12 cellular contexts compared by ENCODE assay signal in genomic region chr18:10270160-10270571, GRCh38.
A peak's percentile ranks its signal among the peaks of the same experiment; 100 is the strongest.
DNase-seq lines count a peak whose midpoint lies in the region; ATAC-seq, FAIRE-seq and TF ChIP-seq lines count a peak whose summit lies in the region.
"Had no signal": no experiment of that assay in that cellular context is flagged by ENCODE, and none has a peak within 500 bp of the region (broad histone marks: within the 10 kb centered on the region; RNA-seq: fewer than 3 reads in every experiment).

No MANE protein-coding gene starts in this region.

- no peak for TF ChIP-seq POLR2A in endothelial cell of umbilical vein (IDR thresholded peaks at IDR 0.05; ENCODE audit: low read depth, low read length)
- TF ChIP-seq POLR2A in gastrocnemius medialis (IDR thresholded peaks at IDR 0.05) = no peak
- no peak for TF ChIP-seq POLR2A in sigmoid colon (IDR thresholded peaks at IDR 0.05)

- H3K9ac ChIP-seq in endothelial cell of umbilical vein (replicated peaks; ENCODE audit: extremely low read depth, insufficient read depth, low read length) = peak overlapping the region; percentile 12

- H3K27ac ChIP-seq in endothelial cell of umbilical vein (ENCODE audit: insufficient read depth, low read depth, low read length) (peak overlapping the region; percentile 94), gastrocnemius medialis (peak overlapping the region in 2 of 4 donors; percentile 21 to 28), sigmoid colon (peak overlapping the region in 1 of 4 donors; percentile 19)
- H3K27ac ChIP-seq: epithelial cell of prostate had no signal

- DNase-seq in NCI-H146 (lab: John Stamatoyannopoulos, UW) = peak; percentile 74
- peak; percentile 99 for DNase-seq in endothelial cell of umbilical vein (ENCODE audit: low read depth, low spot score)
- DNase-seq in left lobe of liver (ENCODE audit: low spot score) = no peak
- no peak for DNase-seq in gastrocnemius medialis
- DNase-seq in sigmoid colon = no peak
- DNase-seq: activated CD8-positive, alpha-beta T cell treated with anti-CD3 and anti-CD28 coated beads for 36 hours; T-helper 1 cell had no signal

- H3K27me3 ChIP-seq in endothelial cell of umbilical vein (ENCODE audit: control insufficient read depth in 2 of 2, insufficient read depth in 2 of 2, low read length in 2 of 2) (no peaks in the 10 kb centered on the region), gastrocnemius medialis (no peaks in the 10 kb centered on the region), sigmoid colon (no peaks in the 10 kb centered on the region)

- peak; percentile 74 for ATAC-seq in left lobe of liver
- ATAC-seq in gastrocnemius medialis = peak; percentile 54 to 65
- no peak for ATAC-seq in HG02588 (IDR thresholded peaks at IDR 0.05; ENCODE audit: unreplicated experiment)
- ATAC-seq in GM21390 (IDR thresholded peaks at IDR 0.05; ENCODE audit: unreplicated experiment) = no peak
- no peak for ATAC-seq in HG03442 (IDR thresholded peaks at IDR 0.05; ENCODE audit: unreplicated experiment)
- ATAC-seq: activated CD8-positive, alpha-beta T cell treated with anti-CD3 and anti-CD28 coated beads for 36 hours; activated naive CD4-positive, alpha-beta T cell treated with anti-CD3 and anti-CD28 coated beads, Interleukin-2, amount 50 U/mL, for 72 hours had no signal

- CTCF ChIA-PET in endothelial cell of umbilical vein (lab: Charles Lee) = interaction anchor here (0.8 to 3.0 kb wide), 13 partner anchors 13 to 298 kb away, joined by 3 to 14 read pairs (median 5); no protein-coding TSS in a partner anchor

- in situ Hi-C loops in gastrocnemius medialis (cut with MboI; ENCODE audit: low sequenced_read_pairs in 4 of 4) = loop anchor here in 1 of 4 donors (25.0 kb wide), 1 partner anchor 108 kb away; no protein-coding TSS in a partner anchor

- dilution Hi-C loops in endothelial cell of umbilical vein (cut with MboI; ENCODE audit: extremely low pct_ligation_motif_present, low sequenced_read_pairs) = no loop called here

- H4K20me1 ChIP-seq in endothelial cell of umbilical vein (replicated peaks; ENCODE audit: control insufficient read depth, extremely low read depth, insufficient read depth, low read length) = no peaks in the 10 kb centered on the region

- no peaks in the 10 kb centered on the region for H3K36me3 ChIP-seq in endothelial cell of umbilical vein (ENCODE audit: control insufficient read depth in 2 of 2, extremely low read depth in 1 of 2, insufficient read depth in 2 of 2, low read length in 2 of 2)
- no peaks in the 10 kb centered on the region for H3K36me3 ChIP-seq in gastrocnemius medialis
- no peaks in the 10 kb centered on the region for H3K36me3 ChIP-seq in sigmoid colon

- no peak overlapping the region for H3K4me3 ChIP-seq in endothelial cell of umbilical vein (replicated peaks in 1 of 3; ENCODE audit: insufficient read depth in 1 of 3, low read depth in 1 of 3, low read length in 3 of 3)
- H3K4me3 ChIP-seq in gastrocnemius medialis = no peak overlapping the region
- no peak overlapping the region for H3K4me3 ChIP-seq in sigmoid colon

- H3K4me1 ChIP-seq in endothelial cell of umbilical vein (ENCODE audit: control insufficient read depth, extremely low read depth, insufficient read depth, low read length) = peaks cover 27% of the 10 kb centered on the region
- H3K4me1 ChIP-seq in gastrocnemius medialis = no peaks in the 10 kb centered on the region
- H3K4me1 ChIP-seq in sigmoid colon = peaks cover 0 to 21% (median 18%) of the 10 kb centered on the region in 4 donors

- H3K9me1 ChIP-seq in endothelial cell of umbilical vein (replicated peaks; ENCODE audit: control insufficient read depth, extremely low read depth, insufficient read depth, low read length) = no peaks in the 10 kb centered on the region

- POLR2A ChIA-PET in endothelial cell of umbilical vein (lab: Charles Lee) = interaction anchor here (1.1 to 2.6 kb wide), 3 partner anchors 20 to 101 kb away, joined by 3 to 7 read pairs (median 5); no protein-coding TSS in a partner anchor

- peak overlapping the region; percentile 58 for H2AFZ ChIP-seq in endothelial cell of umbilical vein (ENCODE audit: low read depth, low read length)

- H3K9me3 ChIP-seq in endothelial cell of umbilical vein (replicated peaks; ENCODE audit: control insufficient read depth, insufficient read depth, low read length) (no peaks in the 10 kb centered on the region), gastrocnemius medialis (no peaks in the 10 kb centered on the region), sigmoid colon (no peaks in the 10 kb centered on the region)

- no peaks in the 10 kb centered on the region for H3K79me2 ChIP-seq in endothelial cell of umbilical vein (ENCODE audit: control insufficient read depth, insufficient read depth, low read length)

- TF ChIP-seq CTCF in endothelial cell of umbilical vein (IDR thresholded peaks at IDR 0.05; ENCODE audit: extremely low read depth in 1 of 2, insufficient read depth in 1 of 2, low read depth in 1 of 2, low read length in 2 of 2) (no peak), gastrocnemius medialis (IDR thresholded peaks at IDR 0.05 in 4 of 5, conservative IDR thresholded peaks at IDR 0.05 in 1 of 5) (no peak), sigmoid colon (IDR thresholded peaks at IDR 0.05) (no peak)

- no peak for TF ChIP-seq EP300 in sigmoid colon (IDR thresholded peaks at IDR 0.05)

- peak overlapping the region; percentile 13 for H3K4me2 ChIP-seq in endothelial cell of umbilical vein (ENCODE audit: insufficient read depth, low read length)

- WGBS in sigmoid colon, 2 donors = 73 to 75% methylated on average over 8 of the region's 8 CpGs

- intact Hi-C loops in endothelial cell of umbilical vein (cut with micrococcal nuclease) (loop anchor here (1.0 to 10.0 kb wide), 3 partner anchors 20 to 255 kb away; partner anchors contain the start of gene NAPG), gastrocnemius medialis (cut with DNase I; ENCODE audit: low total_unique reads) (no loop called here), sigmoid colon (cut with DNase I) (no loop called here)

- peak; percentile 96 for FAIRE-seq in endothelial cell of umbilical vein (lab: Jason Lieb, UNC)

- no TSS peak for BruUV-seq in endothelial cell of umbilical vein (replicated peaks; lab: Mats Ljungman, UMichigan)

TF ChIP-seq in endothelial cell of umbilical vein, 7 proteins besides CTCF, POLR2A, EP300 and RAD21:
- peak; percentile 88 for TF ChIP-seq GATA2 (IDR thresholded peaks at IDR 0.05; ENCODE audit: insufficient read depth, insufficient read length, low read depth, low read length)
- peak; percentile 67 for TF ChIP-seq POLR2AphosphoS5 (IDR thresholded peaks at IDR 0.05; ENCODE audit: insufficient read depth, low read depth, low read length)
- peak; percentile 1 for TF ChIP-seq JUN (IDR thresholded peaks at IDR 0.05; ENCODE audit: borderline replicate concordance, insufficient read depth, insufficient read length, low read depth)
- no peak for TF ChIP-seq MYC (IDR thresholded peaks at IDR 0.05; ENCODE audit: low read depth, low read length)
- TF ChIP-seq MAX (IDR thresholded peaks at IDR 0.05; ENCODE audit: insufficient read depth, insufficient read length) = no peak
- no peak for TF ChIP-seq EZH2 (IDR thresholded peaks at IDR 0.05; ENCODE audit: borderline replicate concordance, low read depth, low read length, severe bottlenecking)
- TF ChIP-seq FOS (IDR thresholded peaks at IDR 0.05; ENCODE audit: borderline replicate concordance, insufficient read depth, low read length) = peak; percentile 56
TF ChIP-seq in endothelial cell of umbilical vein: peak in this region for 4.

Comparison
In these comparisons a context has a peak if more than half of its experiments do, and no peak if none do; other contexts are left out.
1. DNase-seq: peak in NCI-H146 (single experiment) and endothelial cell of umbilical vein (single experiment); none in left lobe of liver (single experiment), gastrocnemius medialis (0 of 2) and sigmoid colon (single experiment).
2. ATAC-seq: peak in left lobe of liver (single experiment) and gastrocnemius medialis (2 of 2); none in HG02588 (single experiment), GM21390 (single experiment) and HG03442 (single experiment).